ENCODE assay signal across 24 cellular contexts in genomic region chr2:188485496-188485895, GRCh38.
DNase-seq lines count a peak whose midpoint lies in the region; ATAC-seq and TF ChIP-seq lines count a peak whose summit lies in the region.
"Had no signal": no experiment of that assay in that cellular context is flagged by ENCODE, and none has a peak within 500 bp of the region (broad histone marks: within the 10 kb centered on the region; RNA-seq: fewer than 3 reads in every experiment).

No MANE protein-coding gene starts in this region.

- H3K9me3 ChIP-seq in neural progenitor cell (ENCODE audit: low read depth): no peaks in the 10 kb centered on the region
- H3K9me3 ChIP-seq: SJCRH30 had no signal

- ATAC-seq in HG02938 (IDR thresholded peaks at IDR 0.05; ENCODE audit: unreplicated experiment): no peak
- no peak for ATAC-seq in HG03378 (IDR thresholded peaks at IDR 0.05; ENCODE audit: unreplicated experiment)
- ATAC-seq: HepG2; left ventricle myocardium superior; naive thymus-derived CD8-positive, alpha-beta T cell had no signal

- H3K4me3 Mint-ChIP-seq in neural progenitor cell: no peak overlapping the region
- H3K4me3 Mint-ChIP-seq: activated CD4-positive, alpha-beta memory T cell treated with anti-CD3 and anti-CD28 coated beads, Interleukin-2, amount 10 ng/mL, durations not matched to agents 7 days and 5 days; naive thymus-derived CD8-positive, alpha-beta T cell; stimulated activated naive CD8-positive, alpha-beta T cell treated with anti-CD3 and anti-CD28 coated beads, Interleukin-15, Interleukin-2, amounts not matched to agents 100 ng/mL and 50 ng/mL, for 24 hours had no signal

- no peaks in the 10 kb centered on the region for H3K4me1 Mint-ChIP-seq in neural progenitor cell
- H3K4me1 Mint-ChIP-seq: activated CD4-positive, alpha-beta memory T cell treated with anti-CD3 and anti-CD28 coated beads, Interleukin-2, amount 10 ng/mL, durations not matched to agents 7 days and 5 days; naive thymus-derived CD8-positive, alpha-beta T cell had no signal

- no peaks in the 10 kb centered on the region for H3K27me3 Mint-ChIP-seq in neural progenitor cell (ENCODE audit: insufficient read depth, low read depth)
- H3K27me3 Mint-ChIP-seq: activated CD4-positive, alpha-beta memory T cell treated with anti-CD3 and anti-CD28 coated beads, Interleukin-2, amount 10 ng/mL, durations not matched to agents 7 days and 5 days; stimulated activated naive CD8-positive, alpha-beta T cell treated with anti-CD3 and anti-CD28 coated beads, Interleukin-15, Interleukin-2, amounts not matched to agents 100 ng/mL and 50 ng/mL, for 24 hours had no signal

- no peaks in the 10 kb centered on the region for H3K36me3 Mint-ChIP-seq in neural progenitor cell
- H3K36me3 Mint-ChIP-seq: naive thymus-derived CD8-positive, alpha-beta T cell had no signal

- peak overlapping the region; percentile 37 for H3K27ac ChIP-seq in neural progenitor cell
- H3K27ac ChIP-seq: SJCRH30, skin epidermis had no signal

- TF ChIP-seq CTCF in epithelial cell of esophagus (IDR thresholded peaks at IDR 0.05; ENCODE audit: insufficient read depth, low read depth, low read length, missing control alignments): no peak
- no peak for TF ChIP-seq CTCF in neural progenitor cell (IDR thresholded peaks at IDR 0.05)

- H3K4me2 ChIP-seq in neural progenitor cell: no peak overlapping the region

- no peak overlapping the region for H3K27ac Mint-ChIP-seq in neural progenitor cell
- H3K27ac Mint-ChIP-seq: activated CD4-positive, alpha-beta memory T cell treated with anti-CD3 and anti-CD28 coated beads, Interleukin-2, amount 10 ng/mL, durations not matched to agents 7 days and 5 days; naive thymus-derived CD8-positive, alpha-beta T cell; stimulated activated naive CD8-positive, alpha-beta T cell treated with anti-CD3 and anti-CD28 coated beads, Interleukin-15, Interleukin-2, amounts not matched to agents 100 ng/mL and 50 ng/mL, for 24 hours had no signal

- H3K9ac ChIP-seq in neural progenitor cell: no peak overlapping the region

- no peak overlapping the region for H2AFZ ChIP-seq in neural progenitor cell (replicated peaks)

- no peaks in the 10 kb centered on the region for H3K79me2 ChIP-seq in neural progenitor cell (ENCODE audit: low read depth)

- no peak overlapping the region for H3K4me3 ChIP-seq in epithelial cell of esophagus (ENCODE audit: low read length)
- no peak overlapping the region for H3K4me3 ChIP-seq in neural progenitor cell
- H3K4me3 ChIP-seq: SJCRH30, skin epidermis had no signal

- no peaks in the 10 kb centered on the region for H3K27me3 ChIP-seq in neural progenitor cell
- H3K27me3 ChIP-seq: SJCRH30 had no signal

- H3K9me3 Mint-ChIP-seq in neural progenitor cell: no peaks in the 10 kb centered on the region
- H3K9me3 Mint-ChIP-seq: activated CD4-positive, alpha-beta memory T cell treated with anti-CD3 and anti-CD28 coated beads, Interleukin-2, amount 10 ng/mL, durations not matched to agents 7 days and 5 days; naive thymus-derived CD8-positive, alpha-beta T cell; stimulated activated naive CD8-positive, alpha-beta T cell treated with anti-CD3 and anti-CD28 coated beads, Interleukin-15, Interleukin-2, amounts not matched to agents 100 ng/mL and 50 ng/mL, for 24 hours had no signal

- DNase-seq in DMS53 (lab: John Stamatoyannopoulos, UW) (peak; percentile 71), M059J (ENCODE audit: low read depth) (peak; percentile 75), epithelial cell of esophagus (ENCODE audit: low read depth) (peak; percentile 63), neural progenitor cell (ENCODE audit: low spot score) (peak; percentile 34), T-helper 9 cell (no peak), T-helper 2 cell (no peak)
- DNase-seq: activated CD4-positive, alpha-beta memory T cell treated with anti-CD3 and anti-CD28 coated beads, Interleukin-2, amount 10 ng/mL, durations not matched to agents 7 days and 5 days; activated CD4-positive, alpha-beta T cell treated with anti-CD3 and anti-CD28 coated beads for 1 hour; activated CD8-positive, alpha-beta memory T cell treated with anti-CD3 and anti-CD28 coated beads, Interleukin-2, amount 50 U/mL, for 48 hours; activated naive CD4-positive, alpha-beta T cell treated with anti-CD3 and anti-CD28 coated beads, Interleukin-2, amount 50 U/mL, for 16 hours; cortex of kidney; DMS79 treated with DMSO at 0.1 percent for 48 hours; left ventricle myocardium superior; midbrain; naive thymus-derived CD8-positive, alpha-beta T cell; NCI-H1092; NCI-H187; occipital lobe; SJCRH30 had no signal

- H3K36me3 ChIP-seq in neural progenitor cell: no peaks in the 10 kb centered on the region

- H3F3A ChIP-seq in neural progenitor cell (ENCODE audit: low read depth): no peaks in the 10 kb centered on the region

- H3K4me1 ChIP-seq in neural progenitor cell: peaks cover 15% of the 10 kb centered on the region
- H3K4me1 ChIP-seq: SJCRH30 had no signal

- no peaks in the 10 kb centered on the region for H4K20me1 ChIP-seq in neural progenitor cell (ENCODE audit: low read depth)

Comparison
In these comparisons a context has a peak if more than half of its experiments do, and no peak if none do; other contexts are left out.
1. DNase-seq: peak in DMS53 (single experiment), M059J (single experiment), epithelial cell of esophagus (single experiment) and neural progenitor cell (single experiment); none in T-helper 9 cell (single experiment) and T-helper 2 cell (0 of 5).